17 cellular contexts compared by ENCODE assay signal in genomic region chr11:110903830-110904229, GRCh38.
A peak's percentile ranks its signal among the peaks of the same experiment; 100 is the strongest.
DNase-seq lines count a peak whose midpoint lies in the region; TF ChIP-seq lines count a peak whose summit lies in the region.
"Had no signal": no experiment of that assay in that cellular context is flagged by ENCODE, and none has a peak within 500 bp of the region (broad histone marks: within the 10 kb centered on the region; RNA-seq: fewer than 3 reads in every experiment).

No MANE protein-coding gene starts in this region.

- in situ Hi-C loops in GM23248 (cut with MboI) (no loop called here), astrocyte of the cerebellum (cut with HindIII; ENCODE audit: low sequenced_read_pairs) (no loop called here)

- no peak overlapping the region for H3K9ac ChIP-seq in GM23248

- intact Hi-C loops in tibial artery (cut with DNase I; ENCODE audit: low total_unique reads): no loop called here

- H3K27ac ChIP-seq in GM23248 (no peak overlapping the region), tibial artery (no peak overlapping the region)
- H3K27ac ChIP-seq: prostate gland, SJCRH30, transverse colon had no signal

- H3K9me3 ChIP-seq in GM23248 (ENCODE audit: low read depth) (no peaks in the 10 kb centered on the region), tibial artery (no peaks in the 10 kb centered on the region)
- H3K9me3 ChIP-seq: BE2C, prostate gland, SJCRH30, transverse colon had no signal

- DNase-seq in GM23248: peak; percentile 30
- peak; percentile 86 for DNase-seq in NCI-H1092 treated with DMSO at 0.1 percent for 48 hours (lab: John Stamatoyannopoulos, UW)
- DNase-seq in astrocyte of the cerebellum (ENCODE audit: low read depth): peak; percentile 31
- peak; percentile 59 for DNase-seq in iris pigment epithelial cell (ENCODE audit: low read depth)
- DNase-seq in AG20443 (ENCODE audit: low spot score): no peak
- no peak for DNase-seq in NCI-H748 treated with DMSO at 0.1 percent for 48 hours (lab: John Stamatoyannopoulos, UW)
- no peak for DNase-seq in tibial artery
- no peak for DNase-seq in KG1 (lab: John Stamatoyannopoulos, UW)
- DNase-seq: activated CD4-positive, alpha-beta T cell treated with anti-CD3 and anti-CD28 coated beads, Interleukin-2, amount 10 ng/mL, durations not matched to agents 24 days and 14 days; activated naive CD4-positive, alpha-beta T cell treated with anti-CD3 and anti-CD28 coated beads for 36 hours; BE2C; mammary epithelial cell; natural killer cell; SJCRH30; T-helper 9 cell; transverse colon had no signal

- no peaks in the 10 kb centered on the region for H3K79me2 ChIP-seq in GM23248 (ENCODE audit: insufficient read depth)

- H3K27me3 ChIP-seq in GM23248 (replicated peaks; ENCODE audit: insufficient read depth) (no peaks in the 10 kb centered on the region), tibial artery (no peaks in the 10 kb centered on the region)
- H3K27me3 ChIP-seq: BE2C, SJCRH30, transverse colon had no signal

- H4K20me1 ChIP-seq in GM23248 (ENCODE audit: insufficient read depth): no peaks in the 10 kb centered on the region

- H3K4me1 ChIP-seq in GM23248 (ENCODE audit: insufficient read depth) (peaks cover 17% of the 10 kb centered on the region), tibial artery (no peaks in the 10 kb centered on the region)
- H3K4me1 ChIP-seq: BE2C, prostate gland, SJCRH30 had no signal

- TF ChIP-seq CTCF in astrocyte of the cerebellum (IDR thresholded peaks at IDR 0.05; ENCODE audit: low read depth, low read length, missing control alignments) (no peak), tibial artery (IDR thresholded peaks at IDR 0.05) (no peak)

- no peaks in the 10 kb centered on the region for H3K9me2 ChIP-seq in GM23248 (ENCODE audit: insufficient read depth)

- no peak overlapping the region for H2AFZ ChIP-seq in GM23248

- no peak overlapping the region for H3K4me3 ChIP-seq in GM23248
- no peak overlapping the region for H3K4me3 ChIP-seq in astrocyte of the cerebellum (ENCODE audit: low read depth, low read length)
- H3K4me3 ChIP-seq in tibial artery: no peak overlapping the region
- H3K4me3 ChIP-seq: prostate gland, SJCRH30, transverse colon had no signal

- H3F3A ChIP-seq in GM23248 (ENCODE audit: insufficient read depth): peaks cover 17% of the 10 kb centered on the region

- H3K36me3 ChIP-seq in GM23248 (ENCODE audit: low read depth) (no peaks in the 10 kb centered on the region), tibial artery (no peaks in the 10 kb centered on the region)
- H3K36me3 ChIP-seq: BE2C, prostate gland, SJCRH30, transverse colon had no signal

- H3K4me2 ChIP-seq in GM23248 (ENCODE audit: unreplicated experiment): no peak overlapping the region

- WGBS in GM23248 (ENCODE audit: low coverage in 1 of 2, low lambda C conversion rate in 2 of 2, missing lambda C conversion rate in 2 of 2), 2 experiments: 78 to 90% methylated on average over 5 of the region's 5 CpGs

Comparison
In these comparisons a context has a peak if more than half of its experiments do, and no peak if none do; other contexts are left out.
1. DNase-seq: peak in GM23248 (single experiment), NCI-H1092 treated with DMSO at 0.1 percent for 48 hours (single experiment), astrocyte of the cerebellum (single experiment) and iris pigment epithelial cell (single experiment); none in AG20443 (single experiment), NCI-H748 treated with DMSO at 0.1 percent for 48 hours (single experiment), tibial artery (0 of 2) and KG1 (single experiment).